Comparison of ENCODE assay signal across 8 cellular contexts in the genomic region with DNA sequence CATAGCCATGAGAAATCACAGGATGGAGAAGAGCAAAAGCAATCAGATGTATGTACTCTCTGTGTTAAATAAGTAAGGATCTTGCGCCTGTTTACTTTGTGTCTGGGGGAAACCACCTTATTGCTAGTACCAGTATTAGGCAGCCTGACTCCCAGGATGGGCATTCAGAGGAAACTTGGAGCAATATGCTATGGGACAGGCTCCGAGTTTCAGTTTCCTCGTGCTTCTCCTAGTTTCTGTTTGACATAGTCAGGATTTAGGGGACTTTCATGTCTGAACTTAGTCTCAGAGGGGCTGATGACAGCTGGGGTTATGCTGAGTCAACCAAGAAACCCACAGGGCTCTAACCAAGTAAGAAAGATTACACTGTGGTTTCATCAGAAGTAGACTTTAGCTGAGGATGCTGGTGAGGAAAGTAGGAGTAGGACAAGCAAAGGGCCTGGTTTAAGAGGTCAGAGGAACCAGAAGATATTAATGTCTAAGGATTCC. TPM values are rescaled to one million over a fixed set of nuclear protein-coding genes. Genes with fewer than 3 reads are reported as not detected.
DNase-seq lines count a peak whose midpoint lies in the region; ATAC-seq and TF ChIP-seq lines count a peak whose summit lies in the region.

No MANE protein-coding gene starts in this region.

- H3K9me2 ChIP-seq in Loucy (replicated peaks; ENCODE audit: low read depth, low read length), result no peaks in the 10 kb centered on the region

- TF ChIP-seq CTCF in Loucy (conservative IDR thresholded peaks at IDR 0.05; ENCODE audit: low read length), result no peak

- no peak overlapping the region for H2AFZ ChIP-seq in Loucy (ENCODE audit: low read length)

- no peaks in the 10 kb centered on the region; the same call in 1 of the 2 replicates for H3F3A ChIP-seq in Loucy (ENCODE audit: low read depth)

- DNase-seq in dedifferentiated amniotic fluid mesenchymal stem cell (ENCODE audit: extremely low spot score), result peak; percentile 93
- DNase-seq in DMS153 (lab: John Stamatoyannopoulos, UW), result no peak
- DNase-seq in mucosa of gallbladder (ENCODE audit: low spot score), result no peak
- DNase-seq in SK-N-DZ (ENCODE audit: low spot score), result no peak
- DNase-seq in NCI-H524 treated with DMSO at 0.1 percent for 48 hours (lab: John Stamatoyannopoulos, UW), result no peak

- peak; percentile 100 for ATAC-seq in GM18505 (IDR thresholded peaks at IDR 0.05; ENCODE audit: unreplicated experiment)
- peak; percentile 100 for ATAC-seq in GM21737 (IDR thresholded peaks at IDR 0.05; ENCODE audit: unreplicated experiment)

- H3K9ac ChIP-seq in Loucy (ENCODE audit: low read depth, low read length, poor library complexity, severe bottlenecking), result no peak overlapping the region

- no peaks in the 10 kb centered on the region for H3K79me2 ChIP-seq in Loucy (ENCODE audit: insufficient read depth, low read length)

- no peaks in the 10 kb centered on the region for H4K20me1 ChIP-seq in Loucy (ENCODE audit: insufficient read depth, low read length, poor library complexity, severe bottlenecking)

- H3K4me2 ChIP-seq in Loucy (ENCODE audit: low read depth, low read length, poor library complexity, severe bottlenecking), result peak overlapping the region; percentile 3

- peaks cover 9% of the 10 kb centered on the region for H3K4me1 ChIP-seq in Loucy (ENCODE audit: insufficient read depth, low read length, poor library complexity, severe bottlenecking)

- H3K36me3 ChIP-seq in Loucy (ENCODE audit: insufficient read depth, low read length), result no peaks in the 10 kb centered on the region

- H3K27me3 ChIP-seq in Loucy (ENCODE audit: insufficient read depth, low read length, poor library complexity, severe bottlenecking), result no peaks in the 10 kb centered on the region

- H3K9me3 ChIP-seq in Loucy (ENCODE audit: insufficient read depth, low read depth, low read length), result no peaks in the 10 kb centered on the region

- no peak overlapping the region for H3K4me3 ChIP-seq in Loucy (ENCODE audit: low read length, poor library complexity, severe bottlenecking)

- TF ChIP-seq POLR2A in GM18505 (IDR thresholded peaks at IDR 0.05; ENCODE audit: borderline replicate concordance, extremely low read depth, insufficient read depth, insufficient read length), result no peak

RNA-seq across cellular contexts. Expression of gene NSUN7, which starts 13.5 kb away (rescaled TPM):
- total RNA-seq in mucosa of gallbladder, result 5.6 TPM
- 0.09 and 0.41 TPM in 2 replicates for polyA plus RNA-seq in SK-N-DZ (2014; cell fraction: cytosol; rRNA removed)
- 0.08 TPM in 1 of 2 replicates, not detected in the other for polyA plus RNA-seq in SK-N-DZ (2014; cell fraction: nucleus; rRNA removed)
